6 cellular contexts compared by ENCODE assay signal in genomic region chrX:1173435-1173834, GRCh38. TPM values are rescaled to one million over a fixed set of nuclear protein-coding genes. Genes with fewer than 3 reads are reported as not detected.
"Had no signal": no experiment of that assay in that cellular context is flagged by ENCODE, and none has a peak within 500 bp of the region (broad histone marks: within the 10 kb centered on the region; RNA-seq: fewer than 3 reads in every experiment).

No MANE protein-coding gene starts in this region.

RNA-seq across cellular contexts. Expression of gene CRLF2, which starts 39.0 kb away (rescaled TPM):
- total RNA-seq: HT-29, LHCN-M2, MCF 10A, Peyer's patch, Right ventricle myocardium inferior, RPMI7951 had no signal
